In genomic region chr2:10493636-10494281, GRCh38 we compare ENCODE assay signal across 8 cellular contexts. TPM values are rescaled to one million over a fixed set of nuclear protein-coding genes. Genes with fewer than 3 reads are reported as not detected.
DNase-seq lines count a peak whose midpoint lies in the region; ATAC-seq and TF ChIP-seq lines count a peak whose summit lies in the region.

No MANE protein-coding gene starts in this region.

- no peaks in the 10 kb centered on the region for H3K27me3 Mint-ChIP-seq in Caco-2 (ENCODE audit: insufficient read depth, unreplicated experiment)

- CTCF ChIA-PET in Caco-2 (lab: Charles Lee) = no interaction called here

- no peaks in the 10 kb centered on the region for H3K9me3 Mint-ChIP-seq in Caco-2 (ENCODE audit: unreplicated experiment)

- TF ChIP-seq CTCF in cardiac fibroblast (IDR thresholded peaks at IDR 0.05; ENCODE audit: low read depth, low read length) (no peak), Caco-2 (IDR thresholded peaks at IDR 0.05; ENCODE audit: insufficient read depth in 1 of 2, low read depth in 1 of 2, low read length in 1 of 2, severe bottlenecking in 1 of 2, unreplicated experiment in 1 of 2) (no peak)

- H3K27ac Mint-ChIP-seq in Caco-2 (ENCODE audit: unreplicated experiment) = no peak overlapping the region

- DNase-seq in ACHN (peak; percentile 97), HK-2 (ENCODE audit: unreplicated experiment) (peak; percentile 94), cardiac fibroblast (ENCODE audit: low read depth in 2 of 2) (peak; percentile 19 to 92), smooth muscle cell of the brain vasculature (ENCODE audit: low read depth, low spot score) (peak; percentile 35), Caco-2 (no peak), substantia nigra (lab: John Stamatoyannopoulos, UW) (no peak)
- DNase-seq in activated CD4-positive, CD25-positive, alpha-beta regulatory T cell treated with anti-CD3 and anti-CD28 coated beads, Interleukin-2, amount 50 U/mL, for 16 hours (ENCODE audit: low read depth, low spot score) = peak; percentile 63

- ATAC-seq in GM19395 (IDR thresholded peaks at IDR 0.05; ENCODE audit: unreplicated experiment) = peak; percentile 95

- peaks cover 10% of the 10 kb centered on the region; the same call in 1 of the 2 replicates for H3K9me3 ChIP-seq in Caco-2

- no peak overlapping the region for H3K27ac ChIP-seq in substantia nigra (ENCODE audit: low read depth, low read length, poor library complexity, severe bottlenecking)

- H3K4me1 ChIP-seq in Caco-2 = peaks cover 26% of the 10 kb centered on the region

- POLR2A ChIA-PET in Caco-2 (lab: Charles Lee) = no interaction called here

- no peaks in the 10 kb centered on the region for H3K36me3 ChIP-seq in Caco-2 (ENCODE audit: control insufficient read depth, insufficient read depth, low read length)

- H3K27me3 ChIP-seq in Caco-2 (replicated peaks; ENCODE audit: control insufficient read depth, insufficient read depth, low read length) = no peaks in the 10 kb centered on the region

- no peaks in the 10 kb centered on the region for H3K36me3 Mint-ChIP-seq in Caco-2 (ENCODE audit: insufficient read depth, unreplicated experiment)

- BruUV-seq in Caco-2 (replicated peaks; lab: Mats Ljungman, UMichigan) = no TSS peak

- in situ Hi-C loops in ACHN (cut with HindIII; ENCODE audit: low pct_ligation_motif_present, low pct_unique_long_range_greater_than_20kb, low sequenced_read_pairs) = no loop called here

- H3K4me3 Mint-ChIP-seq in Caco-2 (ENCODE audit: unreplicated experiment) = no peak overlapping the region

- intact Hi-C loops in Caco-2 (cut with micrococcal nuclease; ENCODE audit: unreplicated experiment) = no loop called here

- H3K4me3 ChIP-seq in cardiac fibroblast (replicated peaks in 1 of 2; ENCODE audit: low read depth in 2 of 2, low read length in 2 of 2) (no peak overlapping the region), Caco-2 (ENCODE audit: low read depth, low read length) (no peak overlapping the region)

- peaks cover 31% of the 10 kb centered on the region for H3K4me1 Mint-ChIP-seq in Caco-2 (ENCODE audit: low read depth, unreplicated experiment)

RNA-seq across cellular contexts. Expression of gene ODC1, which starts 45.6 kb away (rescaled TPM):
- 277 and 285 TPM in 2 replicates for total RNA-seq in Caco-2 (2022)

Comparison
In these comparisons a context has a peak if more than half of its experiments do, and no peak if none do; other contexts are left out.
1. DNase-seq: peak in ACHN (single experiment), HK-2 (single experiment), activated CD4-positive, CD25-positive, alpha-beta regulatory T cell treated with anti-CD3 and anti-CD28 coated beads, Interleukin-2, amount 50 U/mL, for 16 hours (single experiment), cardiac fibroblast (2 of 2) and smooth muscle cell of the brain vasculature (single experiment); none in Caco-2 (0 of 2) and substantia nigra (0 of 49).